12 cellular contexts compared by ENCODE assay signal in the genomic region with DNA sequence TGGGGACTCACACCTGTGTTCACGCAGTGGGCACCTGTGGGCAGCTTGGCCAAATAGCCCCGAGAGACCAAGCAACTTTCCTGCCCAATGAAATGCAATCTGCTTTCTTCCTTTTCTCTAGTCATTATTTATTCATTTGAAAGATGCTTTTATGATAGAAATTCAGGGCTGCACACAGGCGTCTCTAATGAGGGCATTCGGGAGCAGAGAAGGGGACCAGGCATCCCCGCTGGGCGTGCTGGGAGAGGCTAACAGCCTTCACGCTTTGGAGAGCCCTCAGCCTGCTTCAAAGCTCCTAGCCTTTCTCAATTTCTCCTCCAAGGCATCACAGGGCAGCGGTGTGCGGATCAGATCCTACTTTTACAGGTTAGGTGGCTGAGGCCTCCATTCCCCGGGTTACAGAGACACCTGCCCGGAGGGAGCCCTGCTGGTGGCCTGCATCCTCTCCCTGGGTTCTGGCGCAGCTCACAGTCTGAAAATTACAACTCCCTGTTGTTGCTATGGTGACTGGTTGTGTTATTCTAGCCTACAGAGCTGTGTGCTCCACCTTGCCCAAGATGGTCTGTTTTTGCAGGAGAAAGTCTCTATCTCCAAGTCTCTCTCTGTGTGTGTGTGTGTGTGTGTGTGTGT. TPM values are rescaled to one million over a fixed set of nuclear protein-coding genes. Genes with fewer than 3 reads are reported as not detected.
DNase-seq lines count a peak whose midpoint lies in the region; ATAC-seq and TF ChIP-seq lines count a peak whose summit lies in the region.
"Had no signal": no experiment of that assay in that cellular context is flagged by ENCODE, and none has a peak within 500 bp of the region (broad histone marks: within the 10 kb centered on the region; RNA-seq: fewer than 3 reads in every experiment).

No MANE protein-coding gene starts in this region.

- intact Hi-C loops in upper lobe of right lung (cut with DNase I): loop anchor here (10.0 kb wide), 1 partner anchor 50 kb away; no protein-coding TSS in a partner anchor

- no peaks in the 10 kb centered on the region for H3K36me3 ChIP-seq in upper lobe of right lung
- H3K36me3 ChIP-seq: breast epithelium had no signal

- no peaks in the 10 kb centered on the region for H3K9me3 ChIP-seq in upper lobe of right lung
- H3K9me3 ChIP-seq: breast epithelium had no signal

- ATAC-seq in upper lobe of right lung (no peak), HG02763 (IDR thresholded peaks at IDR 0.05; ENCODE audit: unreplicated experiment) (no peak)
- ATAC-seq: stimulated activated naive B cell treated with anti-CD40 and anti-IgM and Interleukin-4, amounts not matched to agents 10 μg/mL and 1 μg/mL and 100 μg/mL, for 72 hours had no signal

- H3K4me1 ChIP-seq in upper lobe of right lung: peaks cover 20% of the 10 kb centered on the region

- H3K27me3 ChIP-seq in upper lobe of right lung: peaks cover 6% of the 10 kb centered on the region

- no peak overlapping the region for H3K4me3 Mint-ChIP-seq in activated naive CD4-positive, alpha-beta T cell treated with anti-CD3 and anti-CD28 coated beads, Interleukin-2, amount 50 U/mL, for 24 hours
- H3K4me3 Mint-ChIP-seq: mesothelial cell of epicardium; stimulated activated naive B cell treated with anti-CD40 and anti-IgM and Interleukin-4, amounts not matched to agents 10 μg/mL and 1 μg/mL and 100 μg/mL, for 72 hours had no signal

- no peak for TF ChIP-seq POLR2A in erythroblast (IDR thresholded peaks at IDR 0.05; ENCODE audit: low read length)

- TF ChIP-seq CTCF in upper lobe of right lung (IDR thresholded peaks at IDR 0.05): no peak

- H3K4me3 ChIP-seq in upper lobe of right lung: no peak overlapping the region
- H3K4me3 ChIP-seq: breast epithelium had no signal

- H3K27ac Mint-ChIP-seq in activated naive CD4-positive, alpha-beta T cell treated with anti-CD3 and anti-CD28 coated beads, Interleukin-2, amount 50 U/mL, for 24 hours: peak overlapping the region; percentile 30
- H3K27ac Mint-ChIP-seq: mesothelial cell of epicardium; stimulated activated naive B cell treated with anti-CD40 and anti-IgM and Interleukin-4, amounts not matched to agents 10 μg/mL and 1 μg/mL and 100 μg/mL, for 72 hours had no signal

- H3K36me3 Mint-ChIP-seq in activated naive CD4-positive, alpha-beta T cell treated with anti-CD3 and anti-CD28 coated beads, Interleukin-2, amount 50 U/mL, for 24 hours: no peaks in the 10 kb centered on the region
- H3K36me3 Mint-ChIP-seq: mesothelial cell of epicardium; stimulated activated naive B cell treated with anti-CD40 and anti-IgM and Interleukin-4, amounts not matched to agents 10 μg/mL and 1 μg/mL and 100 μg/mL, for 72 hours had no signal

- no peak for DNase-seq in activated naive CD4-positive, alpha-beta T cell treated with anti-CD3 and anti-CD28 coated beads, Interleukin-2, amount 50 U/mL, for 16 hours
- DNase-seq in NCI-H526 treated with DMSO at 0.1 percent for 48 hours (lab: John Stamatoyannopoulos, UW): peak; percentile 22
- DNase-seq in erythroblast (lab: John Stamatoyannopoulos, UW): peak; percentile 63 to 72
- peak; percentile 48 for DNase-seq in upper lobe of right lung
- DNase-seq in AG08395 (ENCODE audit: low spot score): no peak
- DNase-seq in mesenteric fat pad (ENCODE audit: low spot score): no peak
- DNase-seq: stimulated activated naive B cell treated with anti-CD40 and anti-IgM and Interleukin-4, amounts not matched to agents 10 μg/mL and 1 μg/mL and 100 μg/mL, for 72 hours; SW 1271 had no signal

- no peaks in the 10 kb centered on the region for H3K9me3 Mint-ChIP-seq in activated naive CD4-positive, alpha-beta T cell treated with anti-CD3 and anti-CD28 coated beads, Interleukin-2, amount 50 U/mL, for 24 hours
- H3K9me3 Mint-ChIP-seq: mesothelial cell of epicardium; stimulated activated naive B cell treated with anti-CD40 and anti-IgM and Interleukin-4, amounts not matched to agents 10 μg/mL and 1 μg/mL and 100 μg/mL, for 72 hours had no signal

- H3K4me1 Mint-ChIP-seq in activated naive CD4-positive, alpha-beta T cell treated with anti-CD3 and anti-CD28 coated beads, Interleukin-2, amount 50 U/mL, for 24 hours: peaks cover 47% of the 10 kb centered on the region

- no peaks in the 10 kb centered on the region for H3K27me3 Mint-ChIP-seq in activated naive CD4-positive, alpha-beta T cell treated with anti-CD3 and anti-CD28 coated beads, Interleukin-2, amount 50 U/mL, for 24 hours

- no peak overlapping the region for H3K27ac ChIP-seq in upper lobe of right lung
- H3K27ac ChIP-seq: breast epithelium had no signal

RNA-seq across cellular contexts. Expression of gene KLF13, which starts 21.8 kb away (rescaled TPM):
- 176 TPM for total RNA-seq in upper lobe of right lung
- 41.8 TPM for total RNA-seq in mesenteric fat pad

Comparison
In these comparisons a context has a peak if more than half of its experiments do, and no peak if none do; other contexts are left out.
1. DNase-seq: peak in NCI-H526 treated with DMSO at 0.1 percent for 48 hours (single experiment), erythroblast (2 of 2) and upper lobe of right lung (single experiment); none in activated naive CD4-positive, alpha-beta T cell treated with anti-CD3 and anti-CD28 coated beads, Interleukin-2, amount 50 U/mL, for 16 hours (single experiment), AG08395 (single experiment) and mesenteric fat pad (single experiment).